Comparison of ENCODE assay signal across 21 cellular contexts in the genomic region with DNA sequence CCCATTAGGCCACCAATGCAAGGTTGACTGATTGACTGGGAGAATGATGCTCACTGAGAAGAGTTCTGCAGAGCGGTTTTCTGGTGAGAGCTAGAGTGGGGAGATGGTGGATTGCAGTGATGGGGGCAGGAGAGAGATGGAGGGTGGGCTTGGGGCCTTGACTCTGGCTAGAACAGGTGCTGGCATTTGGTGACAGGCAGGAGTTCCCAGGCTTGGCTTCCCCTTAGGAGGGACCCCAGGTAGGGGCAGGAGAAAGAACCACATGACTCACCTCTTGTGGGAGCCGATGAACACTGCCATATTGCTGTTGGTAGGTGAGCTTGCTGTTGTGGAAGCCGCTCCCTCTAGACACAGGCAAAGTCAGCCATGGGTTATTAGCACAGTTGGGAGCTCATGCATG. TPM values are rescaled to one million over a fixed set of nuclear protein-coding genes. Genes with fewer than 3 reads are reported as not detected.
"Had no signal": no experiment of that assay in that cellular context is flagged by ENCODE, and none has a peak within 500 bp of the region (broad histone marks: within the 10 kb centered on the region; RNA-seq: fewer than 3 reads in every experiment).

No MANE protein-coding gene starts in this region.

- H3K4me3 ChIP-seq: gastrocnemius medialis, heart right ventricle, skin epidermis, tibial nerve had no signal

- H3K27me3 ChIP-seq: brain microvascular endothelial cell, gastrocnemius medialis, tibial nerve had no signal

- H3K36me3 ChIP-seq: brain microvascular endothelial cell, gastrocnemius medialis, heart right ventricle, tibial nerve had no signal

- DNase-seq: activated CD8-positive, alpha-beta T cell treated with anti-CD3 and anti-CD28 coated beads, Interleukin-2, amount 10 ng/mL, durations not matched to agents 7 days and 5 days; activated naive CD4-positive, alpha-beta T cell treated with Interleukin-2 at 50 U/mL for 16 hours; activated T-cell treated with anti-CD3 and anti-CD28 coated beads for 4 hours; anterior cingulate cortex; brain microvascular endothelial cell; endodermal cell; gastrocnemius medialis; heart right ventricle; left colon; mammary epithelial cell; naive B cell; stimulated activated CD4-positive, alpha-beta T cell treated with anti-CD3 and anti-CD28 coated beads, Interleukin-4, amount 100 ng/mL, for 24 hours; stimulated activated naive CD4-positive, alpha-beta T cell treated with Interleukin-2 at 50 U/mL for 16 hours; substantia nigra; T-helper 1 cell; T1000 had no signal

- ATAC-seq: activated CD8-positive, alpha-beta T cell treated with anti-CD3 and anti-CD28 coated beads, Interleukin-2, amount 10 ng/mL, durations not matched to agents 7 days and 5 days; gastrocnemius medialis; heart right ventricle; left colon; SK-N-SH treated with all-trans-retinoic acid at 6 μM for 48 hours had no signal

- H3K27ac ChIP-seq: brain microvascular endothelial cell, gastrocnemius medialis, skin epidermis, tibial nerve had no signal

- H3K4me1 ChIP-seq: gastrocnemius medialis, tibial nerve had no signal

- H3K9me3 ChIP-seq: gastrocnemius medialis had no signal

RNA-seq across cellular contexts. Expression of gene CD300LB, which starts 8.0 kb away (rescaled TPM):
- total RNA-seq: activated CD8-positive, alpha-beta T cell treated with anti-CD3 and anti-CD28 coated beads, Interleukin-2, amount 10 ng/mL, durations not matched to agents 7 days and 5 days; dermis microvascular lymphatic vessel endothelial cell; endodermal cell; epithelial cell of proximal tubule; mammary epithelial cell had no signal
- polyA plus RNA-seq: mammary epithelial cell had no signal

RNA-seq across cellular contexts. Expression of gene CD300C, which starts 22.6 kb away (rescaled TPM):
- total RNA-seq: dermis microvascular lymphatic vessel endothelial cell, endodermal cell, mammary epithelial cell had no signal
- polyA plus RNA-seq: mammary epithelial cell had no signal

RNA-seq across cellular contexts. Expression of gene CD300H, which starts 44.0 kb away (rescaled TPM):
- total RNA-seq: activated CD8-positive, alpha-beta T cell treated with anti-CD3 and anti-CD28 coated beads, Interleukin-2, amount 10 ng/mL, durations not matched to agents 7 days and 5 days; dermis microvascular lymphatic vessel endothelial cell; endodermal cell; epithelial cell of proximal tubule; gastrocnemius medialis; left colon; mammary epithelial cell; tibial nerve had no signal
- polyA plus RNA-seq: heart right ventricle, mammary epithelial cell had no signal

RNA-seq across cellular contexts. Expression of gene CD300A, which starts 56.9 kb away (rescaled TPM):
- total RNA-seq: dermis microvascular lymphatic vessel endothelial cell, endodermal cell, epithelial cell of proximal tubule, mammary epithelial cell had no signal
- polyA plus RNA-seq: mammary epithelial cell had no signal
